ENCODE assay signal across 10 cellular contexts in the genomic region with DNA sequence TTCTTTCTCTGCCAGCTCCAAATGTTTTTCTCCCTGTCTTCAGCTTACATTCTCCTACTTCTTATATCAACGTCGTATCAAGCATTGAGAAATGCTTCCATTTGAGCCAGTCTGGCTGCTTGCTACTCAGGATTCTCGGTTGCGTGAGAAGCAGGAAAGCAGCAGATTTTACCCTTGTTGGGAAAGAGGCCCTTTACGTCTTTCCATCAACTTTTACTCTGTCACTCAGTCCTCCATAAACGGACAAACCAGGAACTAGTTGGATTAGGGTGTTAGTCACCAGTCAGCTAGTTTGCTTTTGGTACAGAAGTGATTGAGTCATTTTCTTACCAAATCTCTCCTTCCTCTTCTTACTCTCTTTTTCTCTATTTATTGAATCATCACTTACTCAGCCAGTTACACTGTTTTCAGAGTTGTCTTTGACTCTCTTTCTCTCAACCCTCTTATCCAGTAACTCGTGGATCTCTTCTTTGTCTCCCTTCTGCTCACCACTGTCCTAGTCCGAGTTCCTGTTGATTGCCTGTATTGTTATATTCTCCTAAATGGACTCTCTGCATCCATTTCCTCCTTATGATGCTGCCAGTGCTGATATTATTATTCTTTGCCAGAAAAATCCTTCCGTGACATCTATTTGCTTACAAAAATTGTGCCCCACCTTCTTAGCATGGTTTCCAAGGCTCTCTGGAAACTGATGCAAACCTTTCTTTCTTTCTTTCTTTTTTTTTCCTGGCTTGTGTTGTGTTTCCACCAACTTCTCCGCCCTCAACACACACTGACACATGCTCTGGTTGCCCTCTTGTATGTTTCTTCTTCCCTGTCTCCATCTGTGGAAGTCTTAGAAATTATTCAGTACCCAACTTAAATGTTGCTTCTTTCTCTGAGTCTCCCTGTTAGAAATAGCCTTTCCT.
DNase-seq lines count a peak whose midpoint lies in the region; ATAC-seq and TF ChIP-seq lines count a peak whose summit lies in the region.
"Had no signal": no experiment of that assay in that cellular context is flagged by ENCODE, and none has a peak within 500 bp of the region (broad histone marks: within the 10 kb centered on the region; RNA-seq: fewer than 3 reads in every experiment).

No MANE protein-coding gene starts in this region.

- peak overlapping the region; percentile 85 for H3K4me2 ChIP-seq in PC-9
- H3K4me2 ChIP-seq in skeletal muscle satellite cell (ENCODE audit: low read length), result peak overlapping the region; percentile 65

- DNase-seq in H4 (ENCODE audit: low spot score), result peak; percentile 50
- DNase-seq in PC-9, result peak; percentile 53 to 98
- no peak for DNase-seq in retina
- no peak for DNase-seq in NCI-H2196 treated with DMSO at 0.1 percent for 48 hours (lab: John Stamatoyannopoulos, UW; ENCODE audit: unreplicated experiment)
- DNase-seq in gastrocnemius medialis, result no peak
- DNase-seq: activated CD8-positive, alpha-beta memory T cell treated with anti-CD3 and anti-CD28 coated beads, Interleukin-2, amount 10 ng/mL, durations not matched to agents 7 days and 5 days; NCI-H1092 treated with DMSO at 0.1 percent for 48 hours had no signal

- H3K27ac ChIP-seq in PC-9, result peak overlapping the region; percentile 97
- no peak overlapping the region for H3K27ac ChIP-seq in gastrocnemius medialis

- H3K4me3 ChIP-seq in PC-9 (peak overlapping the region; percentile 47), skeletal muscle satellite cell (ENCODE audit: low read length) (peak overlapping the region; percentile 23), gastrocnemius medialis (no peak overlapping the region)

- CTCF ChIA-PET in PC-9 (lab: Charles Lee), result interaction anchor here (0.6 kb wide), 1 partner anchor 113 kb away, joined by 3 read pairs; no protein-coding TSS in a partner anchor

- H3K9me3 ChIP-seq in PC-9 (ENCODE audit: insufficient read depth, low read depth) (peaks cover 6% of the 10 kb centered on the region; the same call in 1 of the 2 replicates), skeletal muscle satellite cell (replicated peaks; ENCODE audit: low read length) (no peaks in the 10 kb centered on the region), gastrocnemius medialis (no peaks in the 10 kb centered on the region)

- 0 out of 2 replicates have a peak, but pooled peaks cover under 1% of the 10 kb centered on the region for H3K79me2 ChIP-seq in PC-9 (ENCODE audit: low read depth)

- peak overlapping the region; percentile 76 for H2AFZ ChIP-seq in PC-9

- in situ Hi-C loops in gastrocnemius medialis (cut with MboI; ENCODE audit: low sequenced_read_pairs in 4 of 4), result no loop called here

- H4K20me1 ChIP-seq in PC-9 (ENCODE audit: insufficient read depth), result no peaks in the 10 kb centered on the region

- BruUV-seq in PC-9 (replicated peaks; lab: Mats Ljungman, UMichigan), result TSS peak; percentile 90

- ATAC-seq in esophagus mucosa (peak; percentile 92), HG03439 (IDR thresholded peaks at IDR 0.05; ENCODE audit: unreplicated experiment) (no peak), gastrocnemius medialis (no peak)
- ATAC-seq: activated CD8-positive, alpha-beta memory T cell treated with anti-CD3 and anti-CD28 coated beads, Interleukin-2, amount 10 ng/mL, durations not matched to agents 7 days and 5 days had no signal

- no peaks in the 10 kb centered on the region for H3K9me2 ChIP-seq in PC-9 (ENCODE audit: insufficient read depth)

- peaks cover 31% of the 10 kb centered on the region for H3F3A ChIP-seq in PC-9 (ENCODE audit: insufficient read depth, low read depth)

- POLR2A ChIA-PET in PC-9 (lab: Charles Lee; ENCODE audit: unreplicated experiment), result interaction anchor here (0.6 kb wide), 1 partner anchor 404 kb away, joined by 8 read pairs; no protein-coding TSS in a partner anchor

- TF ChIP-seq CTCF in PC-9 (conservative IDR thresholded peaks at IDR 0.05) (no peak), gastrocnemius medialis (IDR thresholded peaks at IDR 0.05 in 4 of 5, conservative IDR thresholded peaks at IDR 0.05 in 1 of 5) (no peak)

- intact Hi-C loops in PC-9 (cut with micrococcal nuclease; ENCODE audit: unreplicated experiment), result loop anchor here (5.0 to 10.0 kb wide), 2 partner anchors 201 to 527 kb away; no protein-coding TSS in a partner anchor
- intact Hi-C loops in gastrocnemius medialis (cut with DNase I; ENCODE audit: low total_unique reads), result no loop called here

- no peak for TF ChIP-seq POLR2A in gastrocnemius medialis (IDR thresholded peaks at IDR 0.05)

- H3K4me1 ChIP-seq in PC-9 (replicated peaks; ENCODE audit: insufficient read depth) (peaks cover 48% of the 10 kb centered on the region), skeletal muscle satellite cell (ENCODE audit: control insufficient read depth, insufficient read depth, low read length) (peaks cover 36% of the 10 kb centered on the region), gastrocnemius medialis (peaks cover 0 to 3% of the 10 kb centered on the region in 2 donors)

- H3K27me3 ChIP-seq in PC-9 (ENCODE audit: insufficient read depth, low read depth) (no peaks in the 10 kb centered on the region), skeletal muscle satellite cell (ENCODE audit: control insufficient read depth, insufficient read depth, low read length) (no peaks in the 10 kb centered on the region), gastrocnemius medialis (no peaks in the 10 kb centered on the region)

- peak overlapping the region; percentile 60 for H3K9ac ChIP-seq in skeletal muscle satellite cell (ENCODE audit: low read depth, low read length)

- H3K36me3 ChIP-seq in PC-9 (ENCODE audit: low read depth), result peaks cover 14% of the 10 kb centered on the region; the same call in 1 of the 2 replicates
- no peaks in the 10 kb centered on the region for H3K36me3 ChIP-seq in skeletal muscle satellite cell (ENCODE audit: insufficient read depth, low read length)
- H3K36me3 ChIP-seq in gastrocnemius medialis, result no peaks in the 10 kb centered on the region

Comparison
In these comparisons a context has a peak if more than half of its experiments do, and no peak if none do; other contexts are left out.
1. DNase-seq: peak in H4 (single experiment) and PC-9 (2 of 2); none in retina (single experiment), NCI-H2196 treated with DMSO at 0.1 percent for 48 hours (single experiment) and gastrocnemius medialis (0 of 2).
2. H3K4me3 ChIP-seq: peak in PC-9 (single experiment) and skeletal muscle satellite cell (single experiment); none in gastrocnemius medialis (0 of 4).